Comparison of ENCODE assay signal across 9 cellular contexts in the genomic region with DNA sequence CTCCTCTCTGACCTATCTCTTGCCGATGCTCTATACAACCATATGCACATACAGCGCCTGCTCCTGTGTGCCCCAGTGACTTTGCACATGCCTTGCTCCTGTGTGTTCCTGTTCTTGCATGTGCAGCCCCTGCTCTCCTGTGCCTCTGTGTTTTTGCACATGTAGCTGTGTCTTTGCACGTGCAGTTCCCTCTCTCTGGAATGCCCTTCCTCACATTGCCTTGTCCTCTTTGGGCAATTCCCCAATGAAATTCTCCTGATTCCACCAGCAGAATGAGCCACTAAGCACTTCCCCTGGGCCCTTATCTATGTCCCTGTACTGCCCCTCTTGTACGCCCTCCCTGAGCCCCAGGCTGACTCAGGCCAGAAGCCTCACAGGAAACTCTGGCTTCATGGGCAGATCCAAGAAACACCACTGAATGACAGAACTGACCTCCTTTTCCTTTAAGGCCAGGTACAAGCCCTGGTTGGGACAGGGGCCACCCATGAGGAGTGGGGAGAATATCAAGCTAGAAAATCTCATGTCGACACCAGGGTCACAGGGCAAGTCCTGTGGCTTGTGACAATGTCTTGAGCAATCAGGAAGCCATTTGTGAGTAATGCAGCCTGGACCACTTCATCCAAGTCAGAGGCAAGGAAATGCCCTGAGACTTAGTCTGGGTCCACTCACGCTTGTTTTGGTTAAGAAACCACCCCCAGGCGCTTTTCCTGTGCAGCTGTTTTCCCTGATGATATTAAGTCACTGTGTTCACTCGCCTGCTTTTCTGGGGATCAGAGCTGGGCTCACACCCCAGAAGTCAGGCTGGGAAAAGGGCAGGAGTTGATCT. TPM values are rescaled to one million over a fixed set of nuclear protein-coding genes. Genes with fewer than 3 reads are reported as not detected.
DNase-seq lines count a peak whose midpoint lies in the region; ATAC-seq and TF ChIP-seq lines count a peak whose summit lies in the region.
"Had no signal": no experiment of that assay in that cellular context is flagged by ENCODE, and none has a peak within 500 bp of the region (broad histone marks: within the 10 kb centered on the region; RNA-seq: fewer than 3 reads in every experiment).

No MANE protein-coding gene starts in this region.

- no peaks in the 10 kb centered on the region for H3F3A ChIP-seq in MM.1S (ENCODE audit: insufficient read depth, low read length)

- H3K9me3 ChIP-seq in SJSA1 (replicated peaks) (no peaks in the 10 kb centered on the region), MM.1S (replicated peaks; ENCODE audit: insufficient read depth, low read length) (no peaks in the 10 kb centered on the region)
- H3K9me3 ChIP-seq: tibial nerve had no signal

- no peak overlapping the region for H3K4me2 ChIP-seq in MM.1S (ENCODE audit: low read depth, low read length)

- ATAC-seq in GM18907 (IDR thresholded peaks at IDR 0.05; ENCODE audit: unreplicated experiment): no peak

- no peaks in the 10 kb centered on the region for H4K20me1 ChIP-seq in MM.1S (ENCODE audit: insufficient read depth, low read length)

- no peaks in the 10 kb centered on the region for H3K9me2 ChIP-seq in MM.1S (replicated peaks; ENCODE audit: insufficient read depth, low read length)

- no peaks in the 10 kb centered on the region for H3K79me2 ChIP-seq in MM.1S (ENCODE audit: low read length)

- H2AFZ ChIP-seq in MM.1S (ENCODE audit: low read length): no peak overlapping the region

- H3K4me3 ChIP-seq in SJSA1 (no peak overlapping the region), fibroblast of the aortic adventitia (ENCODE audit: low read depth, low read length) (peak overlapping the region; percentile 1), MM.1S (ENCODE audit: low read length) (no peak overlapping the region)
- H3K4me3 ChIP-seq: tibial nerve had no signal

- H3K36me3 ChIP-seq in SJSA1 (no peaks in the 10 kb centered on the region; the same call in 1 of the 2 replicates), MM.1S (replicated peaks; ENCODE audit: insufficient read depth, low read length) (no peaks in the 10 kb centered on the region)
- H3K36me3 ChIP-seq: tibial nerve had no signal

- H3K27ac ChIP-seq in SJSA1 (no peak overlapping the region), MM.1S (ENCODE audit: low read length) (no peak overlapping the region)

- H3K9ac ChIP-seq in MM.1S (ENCODE audit: low read length): no peak overlapping the region

- peak; percentile 21 for DNase-seq in GDM1 (lab: John Stamatoyannopoulos, UW)
- peak; percentile 58 to 70 for DNase-seq in SJSA1 (ENCODE audit: low read depth in 1 of 2, low spot score in 2 of 2)
- peak; percentile 95 for DNase-seq in fibroblast of the aortic adventitia (ENCODE audit: low read depth)
- DNase-seq in pulmonary artery endothelial cell (ENCODE audit: low read depth, low spot score): peak; percentile 93
- DNase-seq in activated CD4-positive, alpha-beta T cell treated with anti-CD3 and anti-CD28 coated beads, Interleukin-2, amount 50 U/mL, for 48 hours: no peak
- no peak for DNase-seq in NCI-H1417 treated with DMSO at 0.1 percent for 48 hours (lab: John Stamatoyannopoulos, UW)
- no peak for DNase-seq in MM.1S

- peaks cover 40% of the 10 kb centered on the region for H3K4me1 ChIP-seq in SJSA1 (replicated peaks)
- peaks cover 15% of the 10 kb centered on the region for H3K4me1 ChIP-seq in MM.1S (ENCODE audit: low read length)

- H3K27me3 ChIP-seq in SJSA1 (replicated peaks): no peaks in the 10 kb centered on the region
- H3K27me3 ChIP-seq in MM.1S (replicated peaks; ENCODE audit: insufficient read depth, low read length): no peaks in the 10 kb centered on the region

- TF ChIP-seq CTCF in fibroblast of the aortic adventitia (IDR thresholded peaks at IDR 0.05; ENCODE audit: insufficient read depth, low read length) (no peak), MM.1S (IDR thresholded peaks at IDR 0.05; ENCODE audit: low read length) (no peak)

RNA-seq across cellular contexts. Expression of a gene that starts 1.9 kb away (rescaled TPM):
- 0.53 TPM in 1 of 2 replicates, not detected in the other for total RNA-seq in SJSA1 (2014; rRNA removed; shearing (Covaris generic))
- total RNA-seq in fibroblast of the aortic adventitia (ENCODE audit: low replicate concordance) (22.3 and 60.2 TPM in 2 replicates), pulmonary artery endothelial cell (86.3 and 86.9 TPM in 2 replicates)

Comparison
In these comparisons a context has a peak if more than half of its experiments do, and no peak if none do; other contexts are left out.
1. DNase-seq: peak in GDM1 (single experiment), SJSA1 (2 of 2), fibroblast of the aortic adventitia (single experiment) and pulmonary artery endothelial cell (single experiment); none in activated CD4-positive, alpha-beta T cell treated with anti-CD3 and anti-CD28 coated beads, Interleukin-2, amount 50 U/mL, for 48 hours (0 of 2), NCI-H1417 treated with DMSO at 0.1 percent for 48 hours (single experiment) and MM.1S (single experiment).
2. RNA of a gene that starts 1.9 kb away (total RNA-seq): 86.3 to 86.9 TPM in pulmonary artery endothelial cell and 22.3 to 60.2 TPM in fibroblast of the aortic adventitia; 0.53 TPM in SJSA1; every median in the first group is over 10 times any median in the second.